ENCODE assay signal across 20 cellular contexts in genomic region chr9:27487128-27487527, GRCh38. TPM values are rescaled to one million over a fixed set of nuclear protein-coding genes. Genes with fewer than 3 reads are reported as not detected.
"Had no signal": no experiment of that assay in that cellular context is flagged by ENCODE, and none has a peak within 500 bp of the region (broad histone marks: within the 10 kb centered on the region; RNA-seq: fewer than 3 reads in every experiment).

No MANE protein-coding gene starts in this region.

- DNase-seq: activated CD4-positive, alpha-beta memory T cell treated with anti-CD3 and anti-CD28 coated beads for 36 hours; activated CD4-positive, CD25-positive, alpha-beta regulatory T cell treated with anti-CD3 and anti-CD28 coated beads, Interleukin-2, amount 50 U/mL, for 72 hours; activated gamma-delta T cell treated with Interleukin-2 at 50 U/mL for 16 hours; activated naive CD8-positive, alpha-beta T cell treated with anti-CD3 and anti-CD28 coated beads for 36 hours; activated T-cell treated with anti-CD3 and anti-CD28 coated beads, Interleukin-2, amount 50 U/mL, for 72 hours; aorta; dorsolateral prefrontal cortex; foreskin fibroblast; left ventricle myocardium inferior; pancreas; stimulated activated CD4-positive, alpha-beta T cell treated with anti-CD3 and anti-CD28 coated beads, Interleukin-2, amount 100 ng/mL, for 48 hours; stimulated activated naive CD8-positive, alpha-beta T cell treated with anti-CD3 and anti-CD28 coated beads, Interleukin-15, Interleukin-2, amounts not matched to agents 100 U/mL and 50 U/mL, for 24 hours; testis had no signal

- H3K36me3 ChIP-seq: left ventricle myocardium inferior, pancreas had no signal

- H3K27ac ChIP-seq: left ventricle myocardium inferior, pancreas, testis had no signal

- H3K27me3 Mint-ChIP-seq: activated CD4-positive, alpha-beta memory T cell treated with anti-CD3 and anti-CD28 coated beads for 36 hours; activated naive CD8-positive, alpha-beta T cell treated with anti-CD3 and anti-CD28 coated beads for 36 hours; memory B cell had no signal

- H3K27ac Mint-ChIP-seq: activated CD4-positive, alpha-beta memory T cell treated with anti-CD3 and anti-CD28 coated beads for 36 hours; activated naive CD8-positive, alpha-beta T cell treated with anti-CD3 and anti-CD28 coated beads for 36 hours; activated T-cell treated with anti-CD3 and anti-CD28 coated beads, Interleukin-2, amount 50 U/mL, for 72 hours; memory B cell had no signal

- H3K9me3 ChIP-seq: left ventricle myocardium inferior, pancreas, testis had no signal

- H3K4me3 Mint-ChIP-seq: activated CD4-positive, alpha-beta memory T cell treated with anti-CD3 and anti-CD28 coated beads for 36 hours; activated naive CD8-positive, alpha-beta T cell treated with anti-CD3 and anti-CD28 coated beads for 36 hours; activated T-cell treated with anti-CD3 and anti-CD28 coated beads, Interleukin-2, amount 50 U/mL, for 72 hours; memory B cell had no signal

- H3K4me1 ChIP-seq: left ventricle myocardium inferior had no signal

- FAIRE-seq: bronchial epithelial cell, pancreas had no signal

- ATAC-seq: activated T-cell treated with anti-CD3 and anti-CD28 coated beads, Interleukin-2, amount 50 U/mL, for 72 hours; esophagus mucosa; stimulated activated naive CD8-positive, alpha-beta T cell treated with anti-CD3 and anti-CD28 coated beads, Interleukin-15, Interleukin-2, amounts not matched to agents 100 U/mL and 50 U/mL, for 24 hours had no signal

- H3K9me3 Mint-ChIP-seq: activated CD4-positive, alpha-beta memory T cell treated with anti-CD3 and anti-CD28 coated beads for 36 hours; activated naive CD8-positive, alpha-beta T cell treated with anti-CD3 and anti-CD28 coated beads for 36 hours; activated T-cell treated with anti-CD3 and anti-CD28 coated beads, Interleukin-2, amount 50 U/mL, for 72 hours; memory B cell had no signal

- H3K36me3 Mint-ChIP-seq: activated CD4-positive, alpha-beta memory T cell treated with anti-CD3 and anti-CD28 coated beads for 36 hours; activated naive CD8-positive, alpha-beta T cell treated with anti-CD3 and anti-CD28 coated beads for 36 hours had no signal

- H3K27me3 ChIP-seq: dorsolateral prefrontal cortex, pancreas, testis had no signal

- H3K4me3 ChIP-seq: dorsolateral prefrontal cortex, left ventricle myocardium inferior, pancreas, testis had no signal

RNA-seq across cellular contexts. Expression of gene IFNK, which starts 37.0 kb away (rescaled TPM):
- total RNA-seq: activated CD4-positive, alpha-beta memory T cell treated with anti-CD3 and anti-CD28 coated beads for 36 hours; activated naive CD8-positive, alpha-beta T cell treated with anti-CD3 and anti-CD28 coated beads for 36 hours; activated T-cell treated with anti-CD3 and anti-CD28 coated beads, Interleukin-2, amount 50 U/mL, for 72 hours; aorta; bronchial epithelial cell; chondrocyte; dorsolateral prefrontal cortex; esophagus mucosa; left ventricle myocardium inferior; pancreas; T-helper 2 cell treated with Interferon-gamma antibody and Interleukin-4, amounts not matched to agents 100 ng/mL and 5 ng/mL, for 36 hours; testis; ureter had no signal
- polyA plus RNA-seq: aorta, neural cell, pancreas had no signal
